9 cellular contexts compared by ENCODE assay signal in the genomic region with DNA sequence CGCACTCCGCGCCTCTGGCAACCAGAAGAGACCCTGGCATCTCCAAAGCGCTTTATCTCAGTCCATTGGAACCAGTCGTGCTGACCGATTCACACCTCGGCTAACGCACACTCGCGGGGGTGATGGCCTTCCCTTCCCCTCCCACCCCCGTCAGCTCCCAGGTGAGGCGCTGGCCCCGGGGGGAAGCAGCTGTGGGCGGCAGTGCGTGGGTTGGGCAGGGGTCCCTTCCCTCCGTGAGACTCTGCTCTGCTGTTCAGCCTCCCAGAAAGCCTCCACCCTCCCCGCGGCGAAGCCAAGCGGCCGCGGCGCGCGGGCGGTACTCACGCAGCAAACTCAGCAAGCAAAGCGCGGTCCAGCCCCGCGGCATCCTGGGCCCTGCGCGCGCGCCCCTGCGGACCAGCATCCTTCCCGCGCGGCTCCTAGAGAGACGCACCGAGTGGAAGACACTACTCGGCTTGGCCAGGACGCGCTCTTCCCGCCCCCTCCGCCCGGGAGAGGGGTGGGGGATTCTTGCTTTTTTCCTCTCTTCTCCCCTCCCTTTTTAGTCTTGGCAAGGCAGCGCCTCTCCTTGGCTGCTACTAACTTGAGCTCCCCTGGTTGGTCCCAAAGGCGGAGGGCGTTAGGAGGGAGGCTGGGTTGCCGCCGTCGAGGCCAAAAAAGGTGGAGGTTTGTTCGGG. TPM values are rescaled to one million over a fixed set of nuclear protein-coding genes. Genes with fewer than 3 reads are reported as not detected.
DNase-seq lines count a peak whose midpoint lies in the region; ATAC-seq and TF ChIP-seq lines count a peak whose summit lies in the region.
"Had no signal": no experiment of that assay in that cellular context is flagged by ENCODE, and none has a peak within 500 bp of the region (broad histone marks: within the 10 kb centered on the region; RNA-seq: fewer than 3 reads in every experiment).

CD34 (minus strand) TSS at position 448 of the 677 bp plus-strand sequence; CDS start at position 403, 45 bp downstream.

- DNase-seq in AG20443 (ENCODE audit: low spot score) (peak; percentile 60), MG63 (peak; percentile 51), choroid plexus epithelial cell (ENCODE audit: low read depth) (no peak), right lobe of liver (no peak)
- DNase-seq in stimulated activated naive CD8-positive, alpha-beta T cell treated with anti-CD3 and anti-CD28 coated beads, Interleukin-15, amount 100 ng/mL, for 72 hours = peak in 1 of 2 donors; percentile 26

- H3K27me3 ChIP-seq in MG63 (peaks cover 4% of the 10 kb centered on the region; the same call in 1 of the 2 replicates), right lobe of liver (no peaks in the 10 kb centered on the region)

- TF ChIP-seq POLR2A in right lobe of liver (IDR thresholded peaks at IDR 0.05) = no peak

- H3K36me3 ChIP-seq in MG63 = no peaks in the 10 kb centered on the region
- no peaks in the 10 kb centered on the region for H3K36me3 ChIP-seq in right lobe of liver

- peaks cover 80% of the 10 kb centered on the region for H3K27me3 Mint-ChIP-seq in stimulated activated naive CD8-positive, alpha-beta T cell treated with anti-CD3 and anti-CD28 coated beads, Interleukin-15, amount 100 ng/mL, for 72 hours

- H3K4me1 ChIP-seq in right lobe of liver = no peaks in the 10 kb centered on the region

- no peak for TF ChIP-seq CTCF in choroid plexus epithelial cell (conservative IDR thresholded peaks at IDR 0.05; ENCODE audit: low read depth, low read length)
- TF ChIP-seq CTCF in right lobe of liver (IDR thresholded peaks at IDR 0.05) = no peak

- H3K27ac ChIP-seq in right lobe of liver = no peak within 1 kb of the TSS

- intact Hi-C loops in right lobe of liver (cut with DNase I) = no loop called here

- H3K4me1 Mint-ChIP-seq in stimulated activated naive CD8-positive, alpha-beta T cell treated with anti-CD3 and anti-CD28 coated beads, Interleukin-15, amount 100 ng/mL, for 72 hours = peaks cover 23% of the 10 kb centered on the region

- 8% methylated on average over 18 of the region's 54 CpGs for WGBS in right lobe of liver (ENCODE audit: insufficient coverage, low coverage, low lambda C conversion rate, missing lambda C conversion rate)

- no peak within 1 kb of the TSS for H3K27ac Mint-ChIP-seq in stimulated activated naive CD8-positive, alpha-beta T cell treated with anti-CD3 and anti-CD28 coated beads, Interleukin-15, amount 100 ng/mL, for 72 hours
- H3K27ac Mint-ChIP-seq: activated naive CD4-positive, alpha-beta T cell treated with anti-CD3 and anti-CD28 coated beads, Interleukin-2, amount 50 U/mL, for 72 hours had no signal

- peak within 1 kb of the TSS; percentile 33 for H3K4me3 ChIP-seq in MG63
- peak within 1 kb of the TSS; percentile 14 for H3K4me3 ChIP-seq in choroid plexus epithelial cell (ENCODE audit: low read depth, low read length)
- H3K4me3 ChIP-seq in right lobe of liver = peak within 1 kb of the TSS in 1 of 3 donors; percentile 16

- no peaks in the 10 kb centered on the region for H3K9me3 ChIP-seq in MG63
- no peaks in the 10 kb centered on the region for H3K9me3 ChIP-seq in right lobe of liver

- no peaks in the 10 kb centered on the region for H3K9me3 Mint-ChIP-seq in stimulated activated naive CD8-positive, alpha-beta T cell treated with anti-CD3 and anti-CD28 coated beads, Interleukin-15, amount 100 ng/mL, for 72 hours
- H3K9me3 Mint-ChIP-seq: activated naive CD4-positive, alpha-beta T cell treated with anti-CD3 and anti-CD28 coated beads, Interleukin-2, amount 50 U/mL, for 72 hours had no signal

- H3K4me3 Mint-ChIP-seq in stimulated activated naive CD8-positive, alpha-beta T cell treated with anti-CD3 and anti-CD28 coated beads, Interleukin-15, amount 100 ng/mL, for 72 hours = peak within 1 kb of the TSS; percentile 71 to 74

- ATAC-seq in right lobe of liver = peak; percentile 33 to 52 (median 49)
- ATAC-seq in stimulated activated naive CD8-positive, alpha-beta T cell treated with anti-CD3 and anti-CD28 coated beads, Interleukin-15, amount 100 ng/mL, for 72 hours = peak; percentile 85
- no peak for ATAC-seq in GM21381 (IDR thresholded peaks at IDR 0.05; ENCODE audit: unreplicated experiment)
- no peak for ATAC-seq in GM21529 (IDR thresholded peaks at IDR 0.05; ENCODE audit: unreplicated experiment)
- ATAC-seq in HG03354 (IDR thresholded peaks at IDR 0.05; ENCODE audit: poor library complexity, severe bottlenecking, unreplicated experiment) = no peak

RNA-seq across cellular contexts. Expression of gene CD34, which starts in this region (rescaled TPM):
- total RNA-seq in MG63 (2014; rRNA removed; shearing (Covaris generic); ENCODE audit: low replicate concordance) = 0.53 TPM in 1 of 2 replicates, not detected in the other
- total RNA-seq in right lobe of liver = 1 to 10 TPM in 5 of 6 experiments, under 1 TPM in 1; 0.70 to 2.7 (median 2.2) TPM

Comparison
In these comparisons a context has a peak if more than half of its experiments do, and no peak if none do; other contexts are left out.
1. Peak in DNase-seq and H3K4me3 ChIP-seq in MG63; RNA of the gene not detected or under 1 TPM.
2. ATAC-seq: peak in right lobe of liver (4 of 4) and stimulated activated naive CD8-positive, alpha-beta T cell treated with anti-CD3 and anti-CD28 coated beads, Interleukin-15, amount 100 ng/mL, for 72 hours (single experiment); none in GM21381 (single experiment), GM21529 (single experiment) and HG03354 (single experiment).